In the genomic region with DNA sequence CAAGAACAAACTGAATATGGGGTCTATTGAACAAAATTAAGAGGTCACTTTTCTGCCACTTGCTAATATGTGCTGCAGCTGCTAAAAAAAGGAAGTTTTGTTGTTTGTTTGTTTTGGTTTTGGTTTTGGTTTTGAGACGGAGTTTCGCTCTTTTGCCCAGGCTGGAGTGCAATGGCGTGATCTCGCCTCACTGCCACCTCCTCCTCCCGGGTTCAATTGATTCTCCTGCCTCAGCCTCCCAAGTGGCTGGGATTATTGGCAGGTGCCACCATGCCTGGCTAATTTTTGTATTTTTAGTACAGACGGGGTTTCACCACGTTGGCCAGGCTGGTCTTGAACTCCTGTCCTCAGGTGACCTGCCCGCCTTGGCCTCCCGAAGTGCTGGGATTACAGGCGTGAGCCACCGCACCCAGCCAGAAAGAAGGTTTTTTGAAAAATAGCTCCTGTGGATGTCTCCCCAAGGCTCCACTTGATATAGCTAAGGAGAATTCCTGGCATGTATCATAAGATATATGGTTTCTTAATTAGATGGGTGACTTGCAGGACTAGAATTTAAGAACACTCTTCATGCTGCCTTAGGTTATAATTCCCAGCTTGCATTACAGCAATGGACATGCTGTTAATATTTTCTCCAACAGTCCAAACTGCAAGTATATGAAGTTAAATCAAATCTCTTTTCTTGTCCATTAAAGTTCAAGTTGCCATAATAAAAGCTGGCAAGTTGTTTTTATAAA, we compare ENCODE assay signal across 9 cellular contexts.
DNase-seq lines count a peak whose midpoint lies in the region; ATAC-seq, FAIRE-seq and TF ChIP-seq lines count a peak whose summit lies in the region.
"Had no signal": no experiment of that assay in that cellular context is flagged by ENCODE, and none has a peak within 500 bp of the region (broad histone marks: within the 10 kb centered on the region; RNA-seq: fewer than 3 reads in every experiment).

No MANE protein-coding gene starts in this region.

- FAIRE-seq in GM12892 (lab: Jason Lieb, UNC) = peak; percentile 58
- no peak for FAIRE-seq in RCC 7860 (lab: Jason Lieb, UNC)

- no peaks in the 10 kb centered on the region for H3K27me3 Mint-ChIP-seq in mesothelial cell of epicardium (ENCODE audit: low read depth)

- H3K36me3 Mint-ChIP-seq in mesothelial cell of epicardium = no peaks in the 10 kb centered on the region

- peaks cover 17% of the 10 kb centered on the region for H3K4me1 ChIP-seq in MM.1S (ENCODE audit: low read length)
- no peaks in the 10 kb centered on the region for H3K4me1 ChIP-seq in BE2C

- no peak overlapping the region for H3K4me3 Mint-ChIP-seq in mesothelial cell of epicardium

- no peak overlapping the region for H3K9ac ChIP-seq in MM.1S (ENCODE audit: low read length)

- no peak for TF ChIP-seq POLR2A in GM12892 (IDR thresholded peaks at IDR 0.05; ENCODE audit: low read depth, low read length)

- H3K4me1 Mint-ChIP-seq in mesothelial cell of epicardium = peaks cover 7% of the 10 kb centered on the region

- H3K27me3 ChIP-seq in MM.1S (replicated peaks; ENCODE audit: insufficient read depth, low read length) (no peaks in the 10 kb centered on the region), BE2C (no peaks in the 10 kb centered on the region; the same call in 1 of the 2 replicates)

- DNase-seq in GM12892 (ENCODE audit: insufficient read length) (no peak), MM.1S (peak; percentile 73), mesothelial cell of epicardium (ENCODE audit: low spot score in 2 of 2, unreplicated experiment in 2 of 2) (no peak), GM19240 (ENCODE audit: insufficient read length, low spot score) (no peak), BE2C (no peak), RCC 7860 (ENCODE audit: low spot score) (no peak)
- no peak for DNase-seq in stimulated activated CD4-positive, alpha-beta T cell treated with anti-CD3 and anti-CD28 coated beads, Interleukin-4, amount 100 ng/mL, for 1 hour
- DNase-seq: NCI-H2171 treated with DMSO at 0.1 percent for 48 hours had no signal

- H3K27ac Mint-ChIP-seq in mesothelial cell of epicardium = peak overlapping the region; percentile 69

- H3K9me3 Mint-ChIP-seq in mesothelial cell of epicardium = peaks cover 11% of the 10 kb centered on the region

- H3K4me3 ChIP-seq in MM.1S (ENCODE audit: low read length) (peak overlapping the region; percentile 5), BE2C (ENCODE audit: low read depth, low read length) (no peak overlapping the region)

- H3F3A ChIP-seq in MM.1S (ENCODE audit: insufficient read depth, low read length) = 0 out of 2 replicates have a peak, but pooled peaks cover 3% of the 10 kb centered on the region

- H3K79me2 ChIP-seq in MM.1S (ENCODE audit: low read length) = no peaks in the 10 kb centered on the region

- no peaks in the 10 kb centered on the region for H4K20me1 ChIP-seq in MM.1S (ENCODE audit: insufficient read depth, low read length)

- peak overlapping the region; percentile 49 for H3K4me2 ChIP-seq in MM.1S (ENCODE audit: low read depth, low read length)

- H3K9me3 ChIP-seq in MM.1S (replicated peaks; ENCODE audit: insufficient read depth, low read length) (no peaks in the 10 kb centered on the region), BE2C (no peaks in the 10 kb centered on the region)

- no peaks in the 10 kb centered on the region for H3K36me3 ChIP-seq in MM.1S (replicated peaks; ENCODE audit: insufficient read depth, low read length)
- no peaks in the 10 kb centered on the region for H3K36me3 ChIP-seq in BE2C

- peak; percentile 58 for ATAC-seq in GM21423 (IDR thresholded peaks at IDR 0.05; ENCODE audit: unreplicated experiment)

- H2AFZ ChIP-seq in MM.1S (ENCODE audit: low read length) = peak overlapping the region; percentile 50

- H3K9me2 ChIP-seq in MM.1S (replicated peaks; ENCODE audit: insufficient read depth, low read length) = no peaks in the 10 kb centered on the region

- 0 out of 2 replicates have a peak, but pooled peaks have one; percentile 7 for TF ChIP-seq CTCF in MM.1S (IDR thresholded peaks at IDR 0.05; ENCODE audit: low read length)
- no peak for TF ChIP-seq CTCF in mesothelial cell of epicardium (IDR thresholded peaks at IDR 0.05; ENCODE audit: unreplicated experiment)
- TF ChIP-seq CTCF in BE2C (IDR thresholded peaks at IDR 0.05; ENCODE audit: low read depth, low read length) = no peak

- H3K27ac ChIP-seq in MM.1S (ENCODE audit: low read length) = peak overlapping the region; percentile 13; the same call in 1 of the 2 replicates
